22 cellular contexts compared by ENCODE assay signal in the genomic region with DNA sequence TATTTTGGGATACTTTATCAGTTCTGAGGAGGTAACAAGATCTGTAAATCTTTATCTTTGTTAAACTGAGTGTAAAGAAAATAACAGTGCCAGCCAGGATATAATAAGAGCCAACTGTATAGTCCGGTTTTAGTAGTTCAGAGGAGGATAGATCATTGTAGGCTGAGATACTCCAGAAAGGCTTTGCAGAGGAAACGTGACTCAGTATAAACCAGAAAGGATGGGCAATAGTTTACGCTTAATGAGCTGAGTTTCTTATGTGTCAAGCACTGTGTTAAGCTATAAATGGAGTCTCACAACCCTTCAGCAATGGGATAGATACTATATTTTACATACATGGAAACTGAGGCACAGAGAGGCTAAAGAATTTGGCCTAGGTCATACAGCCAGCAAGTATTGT. TPM values are rescaled to one million over a fixed set of nuclear protein-coding genes. Genes with fewer than 3 reads are reported as not detected.
DNase-seq lines count a peak whose midpoint lies in the region; ATAC-seq and TF ChIP-seq lines count a peak whose summit lies in the region.
"Had no signal": no experiment of that assay in that cellular context is flagged by ENCODE, and none has a peak within 500 bp of the region (broad histone marks: within the 10 kb centered on the region; RNA-seq: fewer than 3 reads in every experiment).

No MANE protein-coding gene starts in this region.

- no peaks in the 10 kb centered on the region for H3K9me3 Mint-ChIP-seq in stimulated activated naive CD8-positive, alpha-beta T cell treated with anti-CD3 and anti-CD28 coated beads, Interleukin-15, Interleukin-2, amounts not matched to agents 100 ng/mL and 50 ng/mL, for 24 hours
- no peaks in the 10 kb centered on the region for H3K9me3 Mint-ChIP-seq in brain
- H3K9me3 Mint-ChIP-seq: IgD-negative memory B cell had no signal

- no peaks in the 10 kb centered on the region for H3K36me3 ChIP-seq in brain microvascular endothelial cell (replicated peaks)
- H3K36me3 ChIP-seq: adrenal gland, ovary, WERI-Rb-1 had no signal

- in situ Hi-C loops in brain microvascular endothelial cell (cut with HindIII; ENCODE audit: low pct_ligation_motif_present, low sequenced_read_pairs): no loop called here

- intact Hi-C loops in cardiac septum (cut with DNase I): no loop called here

- H3K27ac ChIP-seq in brain microvascular endothelial cell: no peak overlapping the region
- H3K27ac ChIP-seq: adrenal gland, coronary artery, heart right ventricle, ovary, vagina, WERI-Rb-1 had no signal

- H3K4me1 Mint-ChIP-seq in stimulated activated naive CD8-positive, alpha-beta T cell treated with anti-CD3 and anti-CD28 coated beads, Interleukin-15, Interleukin-2, amounts not matched to agents 100 ng/mL and 50 ng/mL, for 24 hours (ENCODE audit: low read depth): peaks cover 63% of the 10 kb centered on the region
- H3K4me1 Mint-ChIP-seq in brain: peaks cover 68% of the 10 kb centered on the region

- no peak overlapping the region for H3K4me3 ChIP-seq in brain microvascular endothelial cell (ENCODE audit: low read depth, low read length)
- H3K4me3 ChIP-seq: adrenal gland, coronary artery, heart right ventricle, mucosa of descending colon, ovary, vagina had no signal

- no peaks in the 10 kb centered on the region for H3K27me3 ChIP-seq in brain microvascular endothelial cell (replicated peaks)
- H3K27me3 ChIP-seq: adrenal gland, BE2C, heart right ventricle, ovary, vagina had no signal

- H3K27me3 Mint-ChIP-seq in stimulated activated naive CD8-positive, alpha-beta T cell treated with anti-CD3 and anti-CD28 coated beads, Interleukin-15, Interleukin-2, amounts not matched to agents 100 ng/mL and 50 ng/mL, for 24 hours: no peaks in the 10 kb centered on the region
- H3K27me3 Mint-ChIP-seq in brain: peaks cover 11% of the 10 kb centered on the region
- H3K27me3 Mint-ChIP-seq: IgD-negative memory B cell had no signal

- H3K4me3 Mint-ChIP-seq in stimulated activated naive CD8-positive, alpha-beta T cell treated with anti-CD3 and anti-CD28 coated beads, Interleukin-15, Interleukin-2, amounts not matched to agents 100 ng/mL and 50 ng/mL, for 24 hours: peak overlapping the region; percentile 41
- peak overlapping the region in 4 of 5 experiments; percentile 13 to 70 (median 51) for H3K4me3 Mint-ChIP-seq in brain

- H3K27ac Mint-ChIP-seq in stimulated activated naive CD8-positive, alpha-beta T cell treated with anti-CD3 and anti-CD28 coated beads, Interleukin-15, Interleukin-2, amounts not matched to agents 100 ng/mL and 50 ng/mL, for 24 hours: no peak overlapping the region
- H3K27ac Mint-ChIP-seq in brain: no peak overlapping the region
- H3K27ac Mint-ChIP-seq: IgD-negative memory B cell had no signal

- peaks cover 18% of the 10 kb centered on the region for H3K36me3 Mint-ChIP-seq in stimulated activated naive CD8-positive, alpha-beta T cell treated with anti-CD3 and anti-CD28 coated beads, Interleukin-15, Interleukin-2, amounts not matched to agents 100 ng/mL and 50 ng/mL, for 24 hours (ENCODE audit: low read depth)
- peaks cover 12% of the 10 kb centered on the region for H3K36me3 Mint-ChIP-seq in brain
- H3K36me3 Mint-ChIP-seq: IgD-negative memory B cell had no signal

- DNase-seq in stimulated activated naive CD8-positive, alpha-beta T cell treated with anti-CD3 and anti-CD28 coated beads, Interleukin-15, Interleukin-2, amounts not matched to agents 100 U/mL and 50 U/mL, for 24 hours: no peak
- DNase-seq in OCI-M1 (lab: John Stamatoyannopoulos, UW) (peak; percentile 38), cardiac septum (ENCODE audit: low spot score) (no peak), brain microvascular endothelial cell (no peak)
- DNase-seq: activated CD8-positive, alpha-beta memory T cell treated with anti-CD3 and anti-CD28 coated beads, Interleukin-2, amount 50 U/mL, for 4 hours; adrenal gland; BE2C; DMS53; heart right ventricle; kidney; mucosa of descending colon; NCI-H1417; NCI-H446 treated with DMSO at 0.1 percent for 48 hours; ovary; WERI-Rb-1 had no signal

- ATAC-seq in stimulated activated naive CD8-positive, alpha-beta T cell treated with anti-CD3 and anti-CD28 coated beads, Interleukin-15, Interleukin-2, amounts not matched to agents 100 U/mL and 50 U/mL, for 24 hours: no peak
- no peak for ATAC-seq in HG03159 (IDR thresholded peaks at IDR 0.05; ENCODE audit: unreplicated experiment)
- ATAC-seq in GM18520 (IDR thresholded peaks at IDR 0.05; ENCODE audit: unreplicated experiment): no peak
- ATAC-seq: heart right ventricle, mucosa of descending colon had no signal

- TF ChIP-seq CTCF in brain (conservative IDR thresholded peaks at IDR 0.05): no peak
- no peak for TF ChIP-seq CTCF in brain microvascular endothelial cell (IDR thresholded peaks at IDR 0.05; ENCODE audit: low read depth, low read length, missing control alignments)

RNA-seq across cellular contexts. Expression of gene RFXAP, which starts 3.8 kb away (rescaled TPM):
- polyA plus RNA-seq in brain (ENCODE audit: insufficient read depth, low read depth, low replicate concordance): 2.6 TPM
- 5.0 TPM for total RNA-seq in cardiac septum
